ENCODE assay signal across 17 cellular contexts in the genomic region with DNA sequence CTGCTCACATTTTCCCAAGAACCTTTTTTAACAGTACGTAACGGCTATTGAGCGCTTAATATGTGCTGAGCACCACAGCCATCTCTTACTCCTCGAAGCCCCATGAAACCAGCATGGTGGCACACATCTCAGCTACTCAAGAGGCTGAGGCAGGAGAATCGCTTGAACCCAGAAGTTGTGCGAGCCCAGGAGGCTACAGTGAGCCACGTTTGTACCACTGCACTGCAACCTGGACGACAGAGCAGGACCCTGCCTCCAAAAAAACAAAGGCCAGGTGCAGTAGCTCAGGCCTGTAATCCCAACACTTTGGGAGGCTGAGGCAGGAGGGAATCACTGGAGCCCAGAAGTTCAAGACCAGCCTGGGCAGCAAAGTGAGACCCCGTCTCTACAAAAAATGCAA. TPM values are rescaled to one million over a fixed set of nuclear protein-coding genes. Genes with fewer than 3 reads are reported as not detected.
"Had no signal": no experiment of that assay in that cellular context is flagged by ENCODE, and none has a peak within 500 bp of the region (broad histone marks: within the 10 kb centered on the region; RNA-seq: fewer than 3 reads in every experiment).

No MANE protein-coding gene starts in this region.

- H3K36me3 ChIP-seq: colonic mucosa had no signal

- H3K9ac ChIP-seq: parathyroid adenoma had no signal

- H3K27me3 ChIP-seq: colonic mucosa, gastroesophageal sphincter, hepatocyte, right atrium auricular region, stomach, tibial nerve had no signal

- H3K4me3 ChIP-seq: colonic mucosa, hepatocyte, psoas muscle, skin epidermis had no signal

- H2AFZ ChIP-seq: hepatocyte, parathyroid adenoma had no signal

- H3K9me3 ChIP-seq: colonic mucosa, gastroesophageal sphincter, psoas muscle, right atrium auricular region, stomach, tibial nerve had no signal

- H3K27ac ChIP-seq: colonic mucosa, hepatocyte, parathyroid adenoma, psoas muscle, tibial nerve had no signal

- H3K4me1 ChIP-seq: colonic mucosa had no signal

RNA-seq across cellular contexts. Expression of a gene that starts 28.2 kb away (rescaled TPM):
- total RNA-seq: activated CD8-positive, alpha-beta memory T cell treated with anti-CD3 and anti-CD28 coated beads for 36 hours; activated T-cell treated with anti-CD3 and anti-CD28 coated beads, Interleukin-2, amount 50 U/mL, for 4 hours; activated T-helper 2 cell treated with anti-CD3 and anti-CD28 coated beads, Interferon-gamma antibody, Interleukin-2, Interleukin-4, amounts not matched to agents 10 μg/mL and 5 μg/mL and 100 μg/mL, durations not matched to agents 14 hours and 24 hours and 36 hours; bronchial epithelial cell; fibroblast of villous mesenchyme; occipital lobe had no signal
- polyA plus RNA-seq: endothelial cell of umbilical vein, mammary epithelial cell had no signal
